ENCODE assay signal across 17 cellular contexts in the genomic region with DNA sequence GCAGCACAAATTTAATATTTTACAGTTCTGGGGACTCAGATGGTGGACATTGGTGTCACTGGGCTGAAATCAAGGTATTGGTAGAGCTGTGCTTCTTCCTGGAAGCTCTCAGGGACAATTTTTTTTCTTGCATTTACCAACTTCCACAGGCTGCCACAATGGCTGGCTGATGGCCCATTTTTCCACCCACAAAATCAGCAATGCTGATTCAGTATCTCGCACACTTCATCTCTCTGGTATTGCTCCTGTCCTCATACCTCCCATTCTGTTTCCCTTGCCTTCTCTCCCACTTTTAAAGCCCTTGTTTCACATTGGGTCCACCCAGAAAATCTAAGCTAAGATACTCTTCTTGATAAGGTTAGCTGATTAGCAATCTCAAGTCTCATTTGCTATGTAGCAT.
"Had no signal": no experiment of that assay in that cellular context is flagged by ENCODE, and none has a peak within 500 bp of the region (broad histone marks: within the 10 kb centered on the region; RNA-seq: fewer than 3 reads in every experiment).

No MANE protein-coding gene starts in this region.

- H3K4me1 ChIP-seq: psoas muscle, right lobe of liver, tibial artery, upper lobe of left lung, uterus had no signal

- H3K4me3 ChIP-seq: psoas muscle, right lobe of liver, tibial artery, upper lobe of left lung, uterus had no signal

- H3K27me3 ChIP-seq: neutrophil, right lobe of liver, tibial artery, upper lobe of left lung, uterus had no signal

- ATAC-seq: left colon; naive thymus-derived CD4-positive, alpha-beta T cell; psoas muscle; right lobe of liver; stimulated activated memory B cell treated with anti-CD40 and anti-IgM and Interleukin-4, amounts not matched to agents 10 μg/mL and 1 μg/mL and 100 μg/mL, for 72 hours had no signal

- DNase-seq: dermis blood vessel endothelial cell; foreskin melanocyte; head of caudate nucleus; hippocampal formation; left colon; naive thymus-derived CD4-positive, alpha-beta T cell; psoas muscle; retina; right lobe of liver; stimulated activated CD4-positive, alpha-beta T cell treated with anti-CD3 and anti-CD28 coated beads, Interleukin-15, amount 100 ng/mL, for 24 hours; stimulated activated CD4-positive, alpha-beta T cell treated with anti-CD3 and anti-CD28 coated beads, Interleukin-1b, Interleukin-23, amount 100 ng/mL, for 48 hours; stimulated activated CD4-positive, alpha-beta T cell treated with anti-CD3 and anti-CD28 coated beads, Interleukin-4, amount 100 ng/mL, for 24 hours; tibial artery; upper lobe of left lung; uterus had no signal

- H3K36me3 ChIP-seq: neutrophil, right lobe of liver, tibial artery, upper lobe of left lung, uterus had no signal

- H3K27ac ChIP-seq: neutrophil, psoas muscle, right lobe of liver, tibial artery, upper lobe of left lung, uterus had no signal

- H3K9me3 ChIP-seq: neutrophil, psoas muscle, right lobe of liver, tibial artery, upper lobe of left lung, uterus had no signal
